In genomic region chrX:154490021-154490413, GRCh38 we compare ENCODE assay signal across 8 cellular contexts. TPM values are rescaled to one million over a fixed set of nuclear protein-coding genes. Genes with fewer than 3 reads are reported as not detected.
A peak's percentile ranks its signal among the peaks of the same experiment; 100 is the strongest.
DNase-seq lines count a peak whose midpoint lies in the region; ATAC-seq, FAIRE-seq and TF ChIP-seq lines count a peak whose summit lies in the region.

No MANE protein-coding gene starts in this region.

- no peak overlapping the region for H3K4me3 ChIP-seq in KMS-11 (IDR thresholded peaks at IDR 0.05; ENCODE audit: insufficient read depth, low read depth, low read length)
- H3K4me3 ChIP-seq in right cardiac atrium (ENCODE audit: low read length), result peak overlapping the region; percentile 81
- peak overlapping the region; percentile 66 for H3K4me3 ChIP-seq in skeletal muscle cell (ENCODE audit: low read depth, low read length)

- no peaks in the 10 kb centered on the region for H3K9me3 ChIP-seq in right cardiac atrium (ENCODE audit: control insufficient read depth, low read length)

- DNase-seq in GM03348 (ENCODE audit: low spot score) (peak; percentile 50), right cardiac atrium (peak in 2 of 3 donors; percentile 33 to 69), skeletal muscle cell (ENCODE audit: low read depth) (no peak), HTR-8/SVneo (ENCODE audit: insufficient read length, low spot score) (no peak), 8988T (no peak)
- DNase-seq in activated naive CD8-positive, alpha-beta T cell treated with anti-CD3 and anti-CD28 coated beads for 36 hours, result no peak

- TF ChIP-seq CTCF in KMS-11 (conservative IDR thresholded peaks at IDR 0.05; ENCODE audit: low read depth, low read length), result no peak

- H3K4me1 ChIP-seq in KMS-11 (ENCODE audit: low read depth, poor library complexity, severe bottlenecking) (no peaks in the 10 kb centered on the region), right cardiac atrium (ENCODE audit: control insufficient read depth, insufficient read depth, low read length) (peaks cover 6% of the 10 kb centered on the region)

- ATAC-seq in GM21529 (IDR thresholded peaks at IDR 0.05; ENCODE audit: unreplicated experiment) (peak; percentile 20), right cardiac atrium (peak; percentile 2 to 7)

- intact Hi-C loops in right cardiac atrium (cut with DNase I), result no loop called here

- H3K27me3 ChIP-seq in KMS-11 (ENCODE audit: insufficient read depth, low read depth) (no peaks in the 10 kb centered on the region), right cardiac atrium (ENCODE audit: control insufficient read depth, insufficient read depth) (no peaks in the 10 kb centered on the region)

- H3K27me3 Mint-ChIP-seq in activated naive CD8-positive, alpha-beta T cell treated with anti-CD3 and anti-CD28 coated beads for 36 hours, result no peaks in the 10 kb centered on the region

- peaks cover 12% of the 10 kb centered on the region; the same call in 1 of the 2 replicates for H3K79me2 ChIP-seq in KMS-11 (ENCODE audit: insufficient read depth, low read depth)

- no peak for FAIRE-seq in HTR-8/SVneo (lab: Jason Lieb, UNC)

- H2AFZ ChIP-seq in KMS-11 (ENCODE audit: low read depth), result no peak overlapping the region

- H4K20me1 ChIP-seq in KMS-11 (ENCODE audit: insufficient read depth), result no peaks in the 10 kb centered on the region

- WGBS in right cardiac atrium, result 0% methylated on average over 19 of the region's 19 CpGs

- H3K27ac Mint-ChIP-seq in activated naive CD8-positive, alpha-beta T cell treated with anti-CD3 and anti-CD28 coated beads for 36 hours, result peak overlapping the region; percentile 89

- peaks cover 14% of the 10 kb centered on the region for H3K4me1 Mint-ChIP-seq in activated naive CD8-positive, alpha-beta T cell treated with anti-CD3 and anti-CD28 coated beads for 36 hours

- peak overlapping the region; percentile 39 for H3K4me2 ChIP-seq in KMS-11

- H3K9ac ChIP-seq in KMS-11, result peak overlapping the region; percentile 49; the same call in 1 of the 2 replicates

- H3K36me3 ChIP-seq in KMS-11 (ENCODE audit: insufficient read depth), result no peaks in the 10 kb centered on the region

- H3K27ac ChIP-seq in KMS-11, result peak overlapping the region; percentile 30; the same call in 1 of the 2 replicates
- peak overlapping the region; percentile 66 for H3K27ac ChIP-seq in right cardiac atrium (ENCODE audit: low read length)

- H3K9me3 Mint-ChIP-seq in activated naive CD8-positive, alpha-beta T cell treated with anti-CD3 and anti-CD28 coated beads for 36 hours, result no peaks in the 10 kb centered on the region

- H3K36me3 Mint-ChIP-seq in activated naive CD8-positive, alpha-beta T cell treated with anti-CD3 and anti-CD28 coated beads for 36 hours, result no peaks in the 10 kb centered on the region

- H3K4me3 Mint-ChIP-seq in activated naive CD8-positive, alpha-beta T cell treated with anti-CD3 and anti-CD28 coated beads for 36 hours, result peak overlapping the region; percentile 85

RNA-seq across cellular contexts. Expression of gene SLC10A3, which starts 0.4 kb away (rescaled TPM):
- 10 to 100 TPM; 18.0 to 19.0 TPM for total RNA-seq in activated naive CD8-positive, alpha-beta T cell treated with anti-CD3 and anti-CD28 coated beads for 36 hours
- 10 to 100 TPM; 14.4 to 18.9 (median 15.5) TPM for total RNA-seq in right cardiac atrium
- 17.3 TPM for polyA plus RNA-seq in right cardiac atrium

RNA-seq across cellular contexts. Expression of gene UBL4A, which starts 3.6 kb away (rescaled TPM):
- total RNA-seq in activated naive CD8-positive, alpha-beta T cell treated with anti-CD3 and anti-CD28 coated beads for 36 hours, result 10 to 100 TPM; 53.2 to 54.7 TPM
- 10 to 100 TPM; 51.1 to 62.1 (median 60.3) TPM for total RNA-seq in right cardiac atrium
- 43.6 TPM for polyA plus RNA-seq in right cardiac atrium

RNA-seq across cellular contexts. Expression of gene LAGE3, which starts 10.9 kb away (rescaled TPM):
- 10 to 100 TPM; 65.1 to 72.4 TPM for total RNA-seq in activated naive CD8-positive, alpha-beta T cell treated with anti-CD3 and anti-CD28 coated beads for 36 hours
- 10 to 100 TPM; 16.3 to 22.0 (median 19.5) TPM for total RNA-seq in right cardiac atrium
- polyA plus RNA-seq in right cardiac atrium, result 25.8 TPM

RNA-seq across cellular contexts. Expression of gene FAM3A, which starts 26.0 kb away (rescaled TPM):
- 10 to 100 TPM; 26.8 to 27.3 TPM for total RNA-seq in activated naive CD8-positive, alpha-beta T cell treated with anti-CD3 and anti-CD28 coated beads for 36 hours
- 10 to 100 TPM; 55.4 to 60.8 (median 58.9) TPM for total RNA-seq in right cardiac atrium
- 68.6 TPM for polyA plus RNA-seq in right cardiac atrium

RNA-seq across cellular contexts. Expression of gene PLXNA3, which starts 31.9 kb away (rescaled TPM):
- total RNA-seq in activated naive CD8-positive, alpha-beta T cell treated with anti-CD3 and anti-CD28 coated beads for 36 hours, result 10 to 100 TPM; 22.3 to 23.1 TPM
- total RNA-seq in right cardiac atrium, result 10 to 100 TPM; 26.5 to 34.0 (median 29.6) TPM
- polyA plus RNA-seq in right cardiac atrium, result 12.2 TPM

Comparison
In these comparisons a context has a peak if more than half of its experiments do, and no peak if none do; other contexts are left out.
1. DNase-seq: peak in GM03348 (single experiment) and right cardiac atrium (2 of 3); none in activated naive CD8-positive, alpha-beta T cell treated with anti-CD3 and anti-CD28 coated beads for 36 hours (single experiment), skeletal muscle cell (single experiment), HTR-8/SVneo (single experiment) and 8988T (single experiment).